15 cellular contexts compared by ENCODE assay signal in genomic region chr1:107297681-107298080, GRCh38.
DNase-seq lines count a peak whose midpoint lies in the region; ATAC-seq and TF ChIP-seq lines count a peak whose summit lies in the region.
"Had no signal": no experiment of that assay in that cellular context is flagged by ENCODE, and none has a peak within 500 bp of the region (broad histone marks: within the 10 kb centered on the region; RNA-seq: fewer than 3 reads in every experiment).

No MANE protein-coding gene starts in this region.

- no peak for TF ChIP-seq CTCF in esophagus muscularis mucosa (IDR thresholded peaks at IDR 0.05)

- no peak for TF ChIP-seq EP300 in esophagus muscularis mucosa (IDR thresholded peaks at IDR 0.05)

- intact Hi-C loops in esophagus muscularis mucosa (cut with DNase I), result no loop called here

- H3K36me3 ChIP-seq in esophagus muscularis mucosa, result no peaks in the 10 kb centered on the region
- H3K36me3 ChIP-seq: BLaER1 treated with 17β-estradiol and CSF1 and Interleukin-3, amounts not matched to agents 10 nM and 100 nM had no signal

- 57% methylated on average over 1 of the region's 1 CpG for WGBS in esophagus muscularis mucosa

- H3K4me1 ChIP-seq in esophagus muscularis mucosa, result no peaks in the 10 kb centered on the region
- H3K4me1 ChIP-seq: BLaER1 treated with 17β-estradiol and CSF1 and Interleukin-3, amounts not matched to agents 10 nM and 100 nM; Caco-2 had no signal

- no peaks in the 10 kb centered on the region for H3K27me3 ChIP-seq in esophagus muscularis mucosa
- H3K27me3 ChIP-seq: BLaER1 treated with 17β-estradiol and CSF1 and Interleukin-3, amounts not matched to agents 10 nM and 100 nM had no signal

- H3K4me3 ChIP-seq in esophagus muscularis mucosa, result no peak overlapping the region
- H3K4me3 ChIP-seq: BLaER1 treated with 17β-estradiol and CSF1 and Interleukin-3, amounts not matched to agents 10 nM and 100 nM had no signal

- DNase-seq in SK-N-DZ (ENCODE audit: low spot score) (peak; percentile 95), NCI-H128 (lab: John Stamatoyannopoulos, UW; ENCODE audit: unreplicated experiment) (no peak), SW 1271 (lab: John Stamatoyannopoulos, UW) (no peak), esophagus muscularis mucosa (ENCODE audit: extremely low spot score) (no peak)
- DNase-seq: 8988T; ACHN; Caco-2; Calu3; CD4-positive, alpha-beta T cell; CD8-positive, alpha-beta T cell; DMS79 treated with DMSO at 0.1 percent for 48 hours; GF-D8 had no signal

- H3K9me3 ChIP-seq in esophagus muscularis mucosa, result no peaks in the 10 kb centered on the region
- H3K9me3 ChIP-seq: BLaER1 treated with 17β-estradiol and CSF1 and Interleukin-3, amounts not matched to agents 10 nM and 100 nM; Caco-2 had no signal

- TF ChIP-seq POLR2A in esophagus muscularis mucosa (IDR thresholded peaks at IDR 0.05; ENCODE audit: low read depth), result no peak

- H3K27ac ChIP-seq in esophagus muscularis mucosa (replicated peaks in 1 of 4), result no peak overlapping the region
- H3K27ac ChIP-seq: BLaER1 treated with 17β-estradiol and CSF1 and Interleukin-3, amounts not matched to agents 10 nM and 100 nM; C4-2B had no signal

- no peak for ATAC-seq in SK-N-SH treated with all-trans-retinoic acid at 6 μM for 48 hours
- ATAC-seq: CD8-positive, alpha-beta T cell had no signal

TF ChIP-seq in SK-N-SH treated with all-trans-retinoic acid at 6 μM for 48 hours, 23 proteins besides CTCF, POLR2A, EP300 and RAD21:
- TF ChIP-seq TOX (CRISPR knock-in tag; IDR thresholded peaks at IDR 0.05; ENCODE audit: borderline replicate concordance) (no peak), ZNF565 (CRISPR knock-in tag; conservative IDR thresholded peaks at IDR 0.05; ENCODE audit: low read depth) (no peak), ZC3H10 (CRISPR knock-in tag; IDR thresholded peaks at IDR 0.05) (peak; percentile 37; the same call in 1 of the 2 replicates), CREB5 (CRISPR knock-in tag; IDR thresholded peaks at IDR 0.05; ENCODE audit: low read depth) (peak; percentile 93), ZFP3 (CRISPR knock-in tag; IDR thresholded peaks at IDR 0.05) (no peak), SNAI2 (CRISPR knock-in tag; IDR thresholded peaks at IDR 0.05) (0 out of 2 replicates have a peak, but pooled peaks have one; percentile 66), CSDC2 (CRISPR knock-in tag; IDR thresholded peaks at IDR 0.05) (no peak), ZNF8 (CRISPR knock-in tag; IDR thresholded peaks at IDR 0.05) (0 out of 2 replicates have a peak, but pooled peaks have one; percentile 15), ISL1 (CRISPR knock-in tag; IDR thresholded peaks at IDR 0.05) (peak; percentile 98), TCF4 (CRISPR knock-in tag; IDR thresholded peaks at IDR 0.05; ENCODE audit: borderline replicate concordance) (peak; percentile 96), BACH2 (CRISPR knock-in tag; IDR thresholded peaks at IDR 0.05; ENCODE audit: borderline replicate concordance) (no peak), ZNF70 (CRISPR knock-in tag; IDR thresholded peaks at IDR 0.05) (0 out of 2 replicates have a peak, but pooled peaks have one; percentile 10), ZFP30 (CRISPR knock-in tag; IDR thresholded peaks at IDR 0.05) (no peak; the same call in 1 of the 2 replicates), TSHZ2 (CRISPR knock-in tag; IDR thresholded peaks at IDR 0.05) (peak; percentile 96), GLIS3 (CRISPR knock-in tag; IDR thresholded peaks at IDR 0.05) (peak; percentile 64), OSR1 (CRISPR knock-in tag; IDR thresholded peaks at IDR 0.05) (no peak), ARNTL (CRISPR knock-in tag; IDR thresholded peaks at IDR 0.05; ENCODE audit: borderline replicate concordance, low read depth) (peak; percentile 22; the same call in 1 of the 2 replicates), ESRRG (CRISPR knock-in tag; IDR thresholded peaks at IDR 0.05) (peak; percentile 91), PATZ1 (CRISPR knock-in tag; IDR thresholded peaks at IDR 0.05; ENCODE audit: borderline replicate concordance) (peak; percentile 74), PPARA (CRISPR knock-in tag; IDR thresholded peaks at IDR 0.05; ENCODE audit: borderline replicate concordance) (no peak), CSRNP3 (CRISPR knock-in tag; IDR thresholded peaks at IDR 0.05) (peak; percentile 78; the same call in 1 of the 2 replicates), RARB (CRISPR knock-in tag; IDR thresholded peaks at IDR 0.05) (no peak), POU6F1 (CRISPR knock-in tag; IDR thresholded peaks at IDR 0.05; ENCODE audit: borderline replicate concordance, low read depth) (peak; percentile 78; the same call in 1 of the 2 replicates)
